Comparison of ENCODE assay signal across 12 cellular contexts in genomic region chr19:5091576-5092215, GRCh38.
DNase-seq lines count a peak whose midpoint lies in the region; ATAC-seq, FAIRE-seq and TF ChIP-seq lines count a peak whose summit lies in the region.
"Had no signal": no experiment of that assay in that cellular context is flagged by ENCODE, and none has a peak within 500 bp of the region (broad histone marks: within the 10 kb centered on the region; RNA-seq: fewer than 3 reads in every experiment).

No MANE protein-coding gene starts in this region.

- H3K4me1 ChIP-seq in SK-N-SH (ENCODE audit: control insufficient read depth in 1 of 2, insufficient read depth in 2 of 2, low read depth in 1 of 2, low read length in 1 of 2): peaks cover 12 to 73% of the 10 kb centered on the region in 2 experiments; a peak in 2 of 4 replicates
- peaks cover 0 to 20% (median 7%) of the 10 kb centered on the region in 3 donors for H3K4me1 ChIP-seq in esophagus squamous epithelium
- H3K4me1 ChIP-seq in urinary bladder (ENCODE audit: insufficient read depth): no peaks in the 10 kb centered on the region

- 84% methylated on average over 16 of the region's 19 CpGs for WGBS in SK-N-SH (ENCODE audit: low lambda C conversion rate)
- WGBS in esophagus squamous epithelium, 2 donors: 70 to 89% methylated on average over 12 to 16 of the region's 19 CpGs
- WGBS in urinary bladder: 25% methylated on average over 19 of the region's 19 CpGs

- H3K4me3 ChIP-seq in SK-N-SH (ENCODE audit: low read depth in 2 of 2, low read length in 1 of 2) (no peak overlapping the region; a peak in 1 of 4 replicates), esophagus squamous epithelium (peak overlapping the region in 1 of 4 donors; percentile 23), urinary bladder (ENCODE audit: low read depth, low read length) (no peak overlapping the region)

- H3K4me3 Mint-ChIP-seq in immature natural killer cell: no peak overlapping the region
- H3K4me3 Mint-ChIP-seq: effector memory CD8-positive, alpha-beta T cell; IgD-negative memory B cell had no signal

- H3K4me1 Mint-ChIP-seq in immature natural killer cell: peaks cover 0 to 5% of the 10 kb centered on the region in 2 donors
- H3K4me1 Mint-ChIP-seq: IgD-negative memory B cell had no signal

- H3K4me2 ChIP-seq in SK-N-SH: no peak overlapping the region

- H3K9me3 ChIP-seq in SK-N-SH (no peaks in the 10 kb centered on the region), esophagus squamous epithelium (no peaks in the 10 kb centered on the region)

- H3K27ac ChIP-seq in SK-N-SH (ENCODE audit: low read depth in 2 of 2, low read length in 1 of 2): peak overlapping the region in 1 of 2 experiments; percentile 95; a peak in 2 of 4 replicates
- peak overlapping the region in 3 of 4 donors; percentile 54 to 74 (median 66) for H3K27ac ChIP-seq in esophagus squamous epithelium
- H3K27ac ChIP-seq in urinary bladder (ENCODE audit: low read depth): peak overlapping the region; percentile 58

- POLR2A ChIA-PET in SK-N-SH (lab: Yijun Ruan, JAX): interaction anchor here (1.1 kb wide), 1 partner anchor 11 kb away, joined by 4 read pairs; no protein-coding TSS in a partner anchor

- no peaks in the 10 kb centered on the region for H3F3A ChIP-seq in SK-N-SH (replicated peaks; ENCODE audit: insufficient read depth)

- TF ChIP-seq EP300 in SK-N-SH (IDR thresholded peaks at IDR 0.05; ENCODE audit: borderline replicate concordance in 1 of 2, low read depth in 1 of 2, low read length in 1 of 2): peak in 1 of 2 experiments; percentile 55; a peak in 1 of 4 replicates

- no peak for TF ChIP-seq POLR2A in esophagus squamous epithelium (IDR thresholded peaks at IDR 0.05)

- H2AFZ ChIP-seq in SK-N-SH (ENCODE audit: low read depth): no peak overlapping the region

- H4K20me1 ChIP-seq in SK-N-SH (ENCODE audit: insufficient read depth): no peaks in the 10 kb centered on the region

- no peak for ATAC-seq in SK-N-SH treated with all-trans-retinoic acid at 6 μM for 48 hours
- peak; percentile 79 for ATAC-seq in omental fat pad (ENCODE audit: low FRiP score)
- ATAC-seq: effector memory CD8-positive, alpha-beta T cell had no signal

- CTCF ChIA-PET in SK-N-SH (lab: Yijun Ruan, JAX): interaction anchor here (0.5 to 1.5 kb wide), 5 partner anchors 11 to 254 kb away, joined by 3 to 5 read pairs (median 5); no protein-coding TSS in a partner anchor

- peaks cover 0 to 27% of the 10 kb centered on the region in 2 experiments for H3K36me3 ChIP-seq in SK-N-SH (replicated peaks in 1 of 2; ENCODE audit: control insufficient read depth in 1 of 2, insufficient read depth in 2 of 2, low read length in 1 of 2)
- H3K36me3 ChIP-seq in esophagus squamous epithelium: peaks cover 7 to 85% (median 17%) of the 10 kb centered on the region in 3 donors
- peaks cover 2% of the 10 kb centered on the region for H3K36me3 ChIP-seq in urinary bladder (ENCODE audit: insufficient read depth)

- TF ChIP-seq CTCF in SK-N-SH (IDR thresholded peaks at IDR 0.05) (no peak), esophagus squamous epithelium (IDR thresholded peaks at IDR 0.05) (no peak), omental fat pad (IDR thresholded peaks at IDR 0.05) (no peak)

- FAIRE-seq in frontal cortex (lab: Jason Lieb, UNC): no peak

- DNase-seq in SK-N-SH (no peak), esophagus squamous epithelium (lab: John Stamatoyannopoulos, UW) (no peak), omental fat pad (ENCODE audit: low spot score) (no peak), A172 (ENCODE audit: low spot score) (no peak), immature natural killer cell (no peak), frontal cortex (ENCODE audit: low spot score in 2 of 2) (no peak)
- DNase-seq: activated effector memory CD4-positive, alpha-beta T cell treated with Interleukin-2 at 50 U/mL for 16 hours; effector memory CD8-positive, alpha-beta T cell; SHP77 treated with DMSO at 0.1 percent for 48 hours had no signal

- no peaks in the 10 kb centered on the region for H3K27me3 ChIP-seq in SK-N-SH (ENCODE audit: insufficient read depth)
- H3K27me3 ChIP-seq in esophagus squamous epithelium: no peaks in the 10 kb centered on the region

- no peak for TF ChIP-seq RAD21 in SK-N-SH (IDR thresholded peaks at IDR 0.05; ENCODE audit: low read length)

- H3K9me2 ChIP-seq in SK-N-SH: no peaks in the 10 kb centered on the region

- H3K36me3 Mint-ChIP-seq in immature natural killer cell: peaks cover 0 to 8% (median under 1%) of the 10 kb centered on the region in 3 donors

- H3K27me3 Mint-ChIP-seq in immature natural killer cell (ENCODE audit: low read depth in 3 of 3): peaks cover 0 to 2% (median 1%) of the 10 kb centered on the region in 3 donors
- H3K27me3 Mint-ChIP-seq: effector memory CD8-positive, alpha-beta T cell; IgD-negative memory B cell had no signal

- H3K79me2 ChIP-seq in SK-N-SH (ENCODE audit: insufficient read depth): no peaks in the 10 kb centered on the region

- intact Hi-C loops in esophagus squamous epithelium (cut with DNase I): no loop called here

- H3K27ac Mint-ChIP-seq in immature natural killer cell: no peak overlapping the region

- H3K9ac ChIP-seq in SK-N-SH: no peak overlapping the region

- peaks cover 0 to 1% (median 0%) of the 10 kb centered on the region in 6 donors for H3K9me3 Mint-ChIP-seq in immature natural killer cell
- H3K9me3 Mint-ChIP-seq: effector memory CD8-positive, alpha-beta T cell; IgD-negative memory B cell had no signal

TF ChIP-seq in SK-N-SH, 30 proteins besides CTCF, POLR2A, EP300 and RAD21:
- TF ChIP-seq RCOR1 (IDR thresholded peaks at IDR 0.05; ENCODE audit: low read length) (0 out of 2 replicates have a peak, but pooled peaks have one; percentile 1), FOXJ3 (CRISPR knock-in tag; IDR thresholded peaks at IDR 0.05) (no peak)

TF ChIP-seq in SK-N-SH treated with all-trans-retinoic acid at 6 μM for 48 hours, 23 proteins besides CTCF, POLR2A, EP300 and RAD21 (continues in another document):
- no peak for TF ChIP-seq SNAI2 (CRISPR knock-in tag; IDR thresholded peaks at IDR 0.05)
- no peak for TF ChIP-seq PATZ1 (CRISPR knock-in tag; IDR thresholded peaks at IDR 0.05; ENCODE audit: borderline replicate concordance)
- TF ChIP-seq ISL1 (CRISPR knock-in tag; IDR thresholded peaks at IDR 0.05): no peak
- TF ChIP-seq TOX (CRISPR knock-in tag; IDR thresholded peaks at IDR 0.05; ENCODE audit: borderline replicate concordance): no peak
- TF ChIP-seq ZFP3 (CRISPR knock-in tag; IDR thresholded peaks at IDR 0.05): no peak
- TF ChIP-seq ZC3H10 (CRISPR knock-in tag; IDR thresholded peaks at IDR 0.05): no peak
- TF ChIP-seq PPARA (CRISPR knock-in tag; IDR thresholded peaks at IDR 0.05; ENCODE audit: borderline replicate concordance): no peak
- no peak for TF ChIP-seq TSHZ2 (CRISPR knock-in tag; IDR thresholded peaks at IDR 0.05)
- TF ChIP-seq CSRNP3 (CRISPR knock-in tag; IDR thresholded peaks at IDR 0.05): no peak
- no peak for TF ChIP-seq ESRRG (CRISPR knock-in tag; IDR thresholded peaks at IDR 0.05)
